Comparison of ENCODE assay signal across 33 cellular contexts in the genomic region with DNA sequence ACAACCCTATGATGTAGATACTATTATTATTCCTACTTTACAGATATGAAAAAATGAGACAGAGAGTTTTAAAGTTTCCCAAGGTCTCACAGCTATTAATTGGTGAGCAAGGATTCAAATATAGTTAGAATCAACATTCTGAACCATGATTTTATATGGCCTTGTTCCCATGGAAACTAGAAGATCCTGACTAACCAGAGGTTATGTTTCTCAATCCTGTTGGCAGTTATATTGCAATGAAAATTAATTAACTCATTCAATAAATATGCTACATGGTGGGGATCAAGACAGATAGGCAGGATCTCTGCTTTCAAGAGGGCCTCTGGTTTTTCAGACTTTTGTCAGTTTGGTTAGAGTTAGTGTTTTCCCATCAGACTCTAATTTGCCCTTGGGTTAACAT. TPM values are rescaled to one million over a fixed set of nuclear protein-coding genes. Genes with fewer than 3 reads are reported as not detected.
DNase-seq lines count a peak whose midpoint lies in the region; ATAC-seq, FAIRE-seq and TF ChIP-seq lines count a peak whose summit lies in the region.
"Had no signal": no experiment of that assay in that cellular context is flagged by ENCODE, and none has a peak within 500 bp of the region (broad histone marks: within the 10 kb centered on the region; RNA-seq: fewer than 3 reads in every experiment).

No MANE protein-coding gene starts in this region.

- ATAC-seq in heart right ventricle: no peak
- ATAC-seq: activated CD8-positive, alpha-beta T cell treated with anti-CD3 and anti-CD28 coated beads, Interleukin-2, amount 10 ng/mL, durations not matched to agents 7 days and 5 days; body of pancreas; GM12878; GM23338; heart left ventricle; stimulated activated effector memory CD8-positive, alpha-beta T cell treated with anti-CD3 and anti-CD28 coated beads, Interleukin-12 subunit alpha, Interleukin-12 subunit beta, amount 100 ng/mL, for 72 hours had no signal

- intact Hi-C loops in heart right ventricle (cut with DNase I): loop anchor here in 1 of 10 donors (10.0 kb wide), 1 partner anchor 108 kb away; no protein-coding TSS in a partner anchor

- H3K4me3 ChIP-seq in AG10803 (ENCODE audit: low read length) (no peak overlapping the region), choroid plexus epithelial cell (ENCODE audit: low read depth, low read length) (no peak overlapping the region), heart right ventricle (no peak overlapping the region)
- H3K4me3 ChIP-seq: body of pancreas, GM12878, GM23338, heart left ventricle, SJCRH30, smooth muscle cell had no signal

- H3K9me3 Mint-ChIP-seq in immature natural killer cell: no peaks in the 10 kb centered on the region
- H3K9me3 Mint-ChIP-seq: CD4-positive, alpha-beta T cell; GM23338; stimulated activated effector memory CD8-positive, alpha-beta T cell treated with anti-CD3 and anti-CD28 coated beads, Interleukin-12 subunit alpha, Interleukin-12 subunit beta, amount 100 ng/mL, for 72 hours had no signal

- no peaks in the 10 kb centered on the region for H3K27me3 Mint-ChIP-seq in immature natural killer cell (ENCODE audit: low read depth in 3 of 3)
- H3K27me3 Mint-ChIP-seq: CD4-positive, alpha-beta T cell had no signal

- no peaks in the 10 kb centered on the region for H3K36me3 Mint-ChIP-seq in immature natural killer cell
- H3K36me3 Mint-ChIP-seq: stimulated activated effector memory CD8-positive, alpha-beta T cell treated with anti-CD3 and anti-CD28 coated beads, Interleukin-12 subunit alpha, Interleukin-12 subunit beta, amount 100 ng/mL, for 72 hours had no signal

- H3K9me3 ChIP-seq in heart right ventricle: no peaks in the 10 kb centered on the region
- H3K9me3 ChIP-seq: body of pancreas, heart left ventricle, SJCRH30 had no signal

- no peak for TF ChIP-seq CTCF in AG10803 (conservative IDR thresholded peaks at IDR 0.05; ENCODE audit: low read length)
- no peak for TF ChIP-seq CTCF in choroid plexus epithelial cell (conservative IDR thresholded peaks at IDR 0.05; ENCODE audit: low read depth, low read length)
- TF ChIP-seq CTCF in heart right ventricle (IDR thresholded peaks at IDR 0.05): no peak

- H3K4me1 Mint-ChIP-seq in immature natural killer cell: no peaks in the 10 kb centered on the region
- H3K4me1 Mint-ChIP-seq: GM23338; stimulated activated effector memory CD8-positive, alpha-beta T cell treated with anti-CD3 and anti-CD28 coated beads, Interleukin-12 subunit alpha, Interleukin-12 subunit beta, amount 100 ng/mL, for 72 hours had no signal

- DNase-seq in AG10803 (ENCODE audit: low read depth) (peak; percentile 81), HTR-8/SVneo (ENCODE audit: insufficient read length, low spot score) (no peak), choroid plexus epithelial cell (ENCODE audit: low read depth) (peak; percentile 60), hepatic stellate cell (ENCODE audit: low spot score) (peak; percentile 25), heart right ventricle (no peak), midbrain (lab: John Stamatoyannopoulos, UW) (no peak), immature natural killer cell (no peak)
- DNase-seq in stimulated activated CD4-positive, alpha-beta T cell treated with anti-CD3 and anti-CD28 coated beads, Interleukin-4, amount 100 ng/mL, for 4 hours: no peak
- DNase-seq: activated CD4-positive, alpha-beta T cell treated with anti-CD3 and anti-CD28 coated beads for 1 hour; activated CD8-positive, alpha-beta T cell treated with anti-CD3 and anti-CD28 coated beads, Interleukin-2, amount 10 ng/mL, durations not matched to agents 7 days and 5 days; activated effector memory CD4-positive, alpha-beta T cell treated with anti-CD3 and anti-CD28 coated beads, Interleukin-2, amount 50 U/mL, for 16 hours; body of pancreas; CD4-positive, alpha-beta T cell; DMS 273 treated with DMSO at 0.1 percent for 48 hours; effector CD4-positive, alpha-beta T cell; erythroblast; GF-D8; heart left ventricle; KBM-7; left colon; mesendoderm; NCI-H1048; NCI-H187; NCI-H2171 treated with DMSO at 0.1 percent for 48 hours; NCI-H524 treated with DMSO at 0.1 percent for 48 hours; SJCRH30; T-helper 1 cell had no signal

- peak; percentile 72 for FAIRE-seq in HTR-8/SVneo (lab: Jason Lieb, UNC)
- FAIRE-seq: GM12878, RCC 7860, TTC549 had no signal

- no peaks in the 10 kb centered on the region for H3K4me1 ChIP-seq in heart right ventricle
- H3K4me1 ChIP-seq: body of pancreas, heart left ventricle, SJCRH30 had no signal

- no peaks in the 10 kb centered on the region for H3K27me3 ChIP-seq in heart right ventricle
- H3K27me3 ChIP-seq: body of pancreas, heart left ventricle, SJCRH30 had no signal

- no peak overlapping the region for H3K4me3 Mint-ChIP-seq in immature natural killer cell
- H3K4me3 Mint-ChIP-seq: activated CD8-positive, alpha-beta T cell treated with anti-CD3 and anti-CD28 coated beads, Interleukin-2, amount 10 ng/mL, durations not matched to agents 7 days and 5 days; CD4-positive, alpha-beta T cell; GM23338; stimulated activated effector memory CD8-positive, alpha-beta T cell treated with anti-CD3 and anti-CD28 coated beads, Interleukin-12 subunit alpha, Interleukin-12 subunit beta, amount 100 ng/mL, for 72 hours had no signal

- no peaks in the 10 kb centered on the region for H3K36me3 ChIP-seq in heart right ventricle
- H3K36me3 ChIP-seq: heart left ventricle, SJCRH30 had no signal

- no peak overlapping the region for H3K27ac Mint-ChIP-seq in immature natural killer cell
- H3K27ac Mint-ChIP-seq: activated CD8-positive, alpha-beta T cell treated with anti-CD3 and anti-CD28 coated beads, Interleukin-2, amount 10 ng/mL, durations not matched to agents 7 days and 5 days; CD4-positive, alpha-beta T cell; GM23338; stimulated activated effector memory CD8-positive, alpha-beta T cell treated with anti-CD3 and anti-CD28 coated beads, Interleukin-12 subunit alpha, Interleukin-12 subunit beta, amount 100 ng/mL, for 72 hours had no signal

- H3K27ac ChIP-seq in heart right ventricle: no peak overlapping the region
- H3K27ac ChIP-seq: body of pancreas, heart left ventricle, SJCRH30 had no signal

RNA-seq across cellular contexts. Expression of a gene that starts 9.3 kb away (rescaled TPM):
- 10 to 100 TPM in 6 of 10 donors, 1 to 10 TPM in 4; 8.3 to 16.1 (median 11.0) TPM for total RNA-seq in heart right ventricle
- polyA plus RNA-seq in heart right ventricle: 1 to 10 TPM; 2.9 to 7.1 TPM
- 10 to 100 TPM in 2 of 3 donors, 1 to 10 TPM in 1; 6.5 to 11.1 (median 11.0) TPM for polyA plus RNA-seq in immature natural killer cell

Comparison
In these comparisons a context has a peak if more than half of its experiments do, and no peak if none do; other contexts are left out.
1. DNase-seq: peak in AG10803 (single experiment), choroid plexus epithelial cell (single experiment) and hepatic stellate cell (single experiment); none in HTR-8/SVneo (single experiment), stimulated activated CD4-positive, alpha-beta T cell treated with anti-CD3 and anti-CD28 coated beads, Interleukin-4, amount 100 ng/mL, for 4 hours (0 of 2), heart right ventricle (0 of 2), midbrain (single experiment) and immature natural killer cell (0 of 3).